ENCODE assay signal across 34 cellular contexts in genomic region chr1:227548448-227548847, GRCh38.
"Had no signal": no experiment of that assay in that cellular context is flagged by ENCODE, and none has a peak within 500 bp of the region (broad histone marks: within the 10 kb centered on the region; RNA-seq: fewer than 3 reads in every experiment).

No MANE protein-coding gene starts in this region.

- H3K27ac Mint-ChIP-seq: activated B cell treated with CpG ODN at 0.5 μM for 24 hours; activated CD4-positive, alpha-beta memory T cell treated with anti-CD3 and anti-CD28 coated beads for 36 hours; activated CD4-positive, alpha-beta T cell treated with anti-CD3 and anti-CD28 coated beads, Interleukin-2, amount 10 ng/mL, durations not matched to agents 24 days and 14 days; activated CD8-positive, alpha-beta T cell treated with anti-CD3 and anti-CD28 coated beads for 36 hours; activated naive CD4-positive, alpha-beta T cell treated with anti-CD3 and anti-CD28 coated beads for 36 hours; activated naive CD4-positive, alpha-beta T cell treated with anti-CD3 and anti-CD28 coated beads, Interleukin-2, amount 50 U/mL, for 72 hours; activated naive CD8-positive, alpha-beta T cell treated with anti-CD3 and anti-CD28 coated beads for 36 hours; activated T-cell treated with anti-CD3 and anti-CD28 coated beads, Interleukin-2, amount 50 U/mL, for 72 hours; activated T-helper 1 cell treated with anti-CD3 and anti-CD28 coated beads, Interleukin-12 subunit alpha, Interleukin-12 subunit beta, Interleukin-2, Interleukin-4 antibody, amounts not matched to agents 30 ng/mL and 10 ng/mL and 1 ng/mL, durations not matched to agents 14 hours and 24 hours and 36 hours; brain; T-cell; T-helper 17 cell had no signal

- H3K9me3 ChIP-seq: adrenal gland had no signal

- H3K4me1 Mint-ChIP-seq: activated B cell treated with CpG ODN at 0.5 μM for 24 hours; activated CD4-positive, alpha-beta T cell treated with anti-CD3 and anti-CD28 coated beads, Interleukin-2, amount 10 ng/mL, durations not matched to agents 24 days and 14 days; activated naive CD8-positive, alpha-beta T cell treated with anti-CD3 and anti-CD28 coated beads for 36 hours; activated T-helper 17 cell treated with anti-CD3 and anti-CD28 coated beads, Interleukin-2, amount 50 U/mL, for 72 hours; brain; central memory CD8-positive, alpha-beta T cell; T-cell had no signal

- H3K4me3 ChIP-seq: adrenal gland, cardiac muscle cell had no signal

- H3K27me3 ChIP-seq: adrenal gland, cardiac muscle cell had no signal

- H3K27me3 Mint-ChIP-seq: activated CD8-positive, alpha-beta T cell treated with anti-CD3 and anti-CD28 coated beads for 36 hours; T-helper 17 cell had no signal

- FAIRE-seq: astrocyte, bronchial epithelial cell, TTC549 had no signal

- H3K36me3 ChIP-seq: adrenal gland, cardiac muscle cell had no signal

- DNase-seq: activated B cell treated with CpG ODN at 0.5 μM for 24 hours; activated CD4-positive, alpha-beta memory T cell treated with anti-CD3 and anti-CD28 coated beads for 36 hours; activated CD4-positive, alpha-beta T cell treated with anti-CD3 and anti-CD28 coated beads for 4 hours; activated CD4-positive, alpha-beta T cell treated with anti-CD3 and anti-CD28 coated beads, Interleukin-2, amount 10 ng/mL, durations not matched to agents 24 days and 14 days; activated CD4-positive, alpha-beta T cell treated with anti-CD3 and anti-CD28 coated beads, Interleukin-2, amount 50 U/mL, for 1 hour; activated CD4-positive, alpha-beta T cell treated with anti-CD3 and anti-CD28 coated beads, Interleukin-2, amount 50 U/mL, for 4 hours; activated CD4-positive, CD25-positive, alpha-beta regulatory T cell treated with anti-CD3 and anti-CD28 coated beads, Interleukin-2, amount 50 U/mL, for 72 hours; activated CD8-positive, alpha-beta memory T cell treated with anti-CD3 and anti-CD28 coated beads, Interleukin-2, amount 50 U/mL, for 4 hours; activated CD8-positive, alpha-beta T cell treated with anti-CD3 and anti-CD28 coated beads for 36 hours; activated gamma-delta T cell treated with Interleukin-2 at 50 U/mL for 16 hours; activated naive CD4-positive, alpha-beta T cell; activated naive CD4-positive, alpha-beta T cell treated with anti-CD3 and anti-CD28 coated beads for 36 hours; activated naive CD4-positive, alpha-beta T cell treated with anti-CD3 and anti-CD28 coated beads, Interleukin-2, amount 50 U/mL, for 16 hours; activated naive CD8-positive, alpha-beta T cell treated with anti-CD3 and anti-CD28 coated beads for 36 hours; activated T-cell treated with anti-CD3 and anti-CD28 coated beads for 4 hours; activated T-cell treated with anti-CD3 and anti-CD28 coated beads, Interleukin-2, amount 50 U/mL, for 1 hour; activated T-cell treated with anti-CD3 and anti-CD28 coated beads, Interleukin-2, amount 50 U/mL, for 4 hours; activated T-cell treated with anti-CD3 and anti-CD28 coated beads, Interleukin-2, amount 50 U/mL, for 72 hours; adrenal gland; amniotic stem cell; aorta; caudate nucleus; cerebellar nuclear complex; T-cell; T-helper 17 cell had no signal

- H3K4me1 ChIP-seq: adrenal gland had no signal

- H3K27ac ChIP-seq: adrenal gland, cardiac muscle cell had no signal

- ATAC-seq: activated CD8-positive, alpha-beta T cell treated with anti-CD3 and anti-CD28 coated beads for 36 hours; activated naive CD4-positive, alpha-beta T cell treated with anti-CD3 and anti-CD28 coated beads, Interleukin-2, amount 50 U/mL, for 72 hours; activated T-cell treated with anti-CD3 and anti-CD28 coated beads, Interleukin-2, amount 50 U/mL, for 4 hours; activated T-cell treated with anti-CD3 and anti-CD28 coated beads, Interleukin-2, amount 50 U/mL, for 72 hours; activated T-helper 17 cell treated with anti-CD3 and anti-CD28 coated beads, Interleukin-2, amount 50 U/mL, for 72 hours; T-cell; T-helper 17 cell had no signal

- H3K4me3 Mint-ChIP-seq: activated B cell treated with CpG ODN at 0.5 μM for 24 hours; activated CD4-positive, alpha-beta memory T cell treated with anti-CD3 and anti-CD28 coated beads for 36 hours; activated CD4-positive, alpha-beta T cell treated with anti-CD3 and anti-CD28 coated beads, Interleukin-2, amount 10 ng/mL, durations not matched to agents 24 days and 14 days; activated CD8-positive, alpha-beta T cell treated with anti-CD3 and anti-CD28 coated beads for 36 hours; activated naive CD4-positive, alpha-beta T cell treated with anti-CD3 and anti-CD28 coated beads for 36 hours; activated naive CD8-positive, alpha-beta T cell treated with anti-CD3 and anti-CD28 coated beads for 36 hours; activated T-cell treated with anti-CD3 and anti-CD28 coated beads, Interleukin-2, amount 50 U/mL, for 4 hours; activated T-cell treated with anti-CD3 and anti-CD28 coated beads, Interleukin-2, amount 50 U/mL, for 72 hours; activated T-helper 1 cell treated with anti-CD3 and anti-CD28 coated beads, Interleukin-12 subunit alpha, Interleukin-12 subunit beta, Interleukin-2, Interleukin-4 antibody, amounts not matched to agents 30 ng/mL and 10 ng/mL and 1 ng/mL, durations not matched to agents 14 hours and 24 hours and 36 hours; activated T-helper 17 cell treated with anti-CD3 and anti-CD28 coated beads, Interleukin-2, amount 50 U/mL, for 72 hours; brain; central memory CD8-positive, alpha-beta T cell; T-cell; T-helper 17 cell had no signal
